8 cellular contexts compared by ENCODE assay signal in the genomic region with DNA sequence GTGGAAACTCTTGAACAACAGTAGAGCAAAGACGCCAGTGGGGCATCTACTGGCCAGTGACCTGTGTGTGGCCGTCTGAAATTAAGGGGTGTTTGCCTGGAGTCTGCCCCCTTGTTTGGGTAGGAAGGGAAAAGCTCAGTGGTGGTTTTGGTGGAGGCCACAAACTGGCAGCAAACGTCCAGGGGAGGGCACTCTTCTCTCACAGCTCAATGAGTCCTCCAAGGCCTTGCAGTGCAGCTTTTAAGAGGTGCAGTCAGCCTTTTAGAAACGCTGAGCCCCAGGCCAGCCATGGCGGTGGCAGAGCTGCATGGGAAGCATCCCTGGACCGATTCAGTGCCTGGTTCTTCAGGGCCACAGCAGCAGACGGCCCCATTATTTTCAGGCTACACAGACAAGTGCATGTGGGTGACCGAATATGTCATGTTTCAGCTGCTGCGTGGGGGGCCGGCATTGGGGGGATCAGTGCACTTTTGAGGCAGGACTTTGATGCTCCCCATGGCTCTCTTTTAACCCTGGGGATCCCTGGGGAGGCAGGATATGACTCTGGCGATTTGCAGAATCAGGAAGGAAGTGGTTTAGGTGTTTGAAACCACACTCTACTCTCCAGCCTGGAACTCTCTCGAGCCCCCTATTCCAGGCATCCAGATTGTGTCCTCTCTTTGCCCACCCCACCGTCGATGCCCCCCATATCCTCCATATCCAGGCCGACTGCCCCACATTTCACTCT.
DNase-seq lines count a peak whose midpoint lies in the region; ATAC-seq and TF ChIP-seq lines count a peak whose summit lies in the region.

No MANE protein-coding gene starts in this region.

- H3K4me1 ChIP-seq in breast epithelium (no peaks in the 10 kb centered on the region), aorta (ENCODE audit: control insufficient read depth in 1 of 2, insufficient read depth in 2 of 2, low read length in 2 of 2) (peaks cover 1 to 3% of the 10 kb centered on the region in 2 donors)
- H3K4me1 ChIP-seq in CD8-positive, alpha-beta memory T cell (ENCODE audit: insufficient read depth, low read length) = no peaks in the 10 kb centered on the region
- no peaks in the 10 kb centered on the region for H3K4me1 ChIP-seq in naive thymus-derived CD4-positive, alpha-beta T cell (ENCODE audit: control insufficient read depth in 2 of 2, insufficient read depth in 2 of 2, low read length in 2 of 2)

- no peak overlapping the region for H3K27ac Mint-ChIP-seq in CD8-positive, alpha-beta memory T cell
- H3K27ac Mint-ChIP-seq in naive thymus-derived CD4-positive, alpha-beta T cell = no peak overlapping the region

- WGBS in aorta, 2 donors = 77 to 78% methylated on average over 15 of the region's 15 CpGs

- intact Hi-C loops in breast epithelium (cut with DNase I; ENCODE audit: low total_unique reads) = no loop called here
- intact Hi-C loops in aorta (cut with DNase I) = no loop called here
- intact Hi-C loops in naive thymus-derived CD4-positive, alpha-beta T cell (cut with micrococcal nuclease) = no loop called here

- no peaks in the 10 kb centered on the region for H3K36me3 Mint-ChIP-seq in CD8-positive, alpha-beta memory T cell
- no peaks in the 10 kb centered on the region for H3K36me3 Mint-ChIP-seq in naive thymus-derived CD4-positive, alpha-beta T cell

- H3K27ac ChIP-seq in breast epithelium (no peak overlapping the region), aorta (ENCODE audit: low read depth in 1 of 2, low read length in 2 of 2) (no peak overlapping the region)
- no peak overlapping the region for H3K27ac ChIP-seq in CD8-positive, alpha-beta memory T cell (ENCODE audit: low read depth, low read length)
- no peak overlapping the region for H3K27ac ChIP-seq in naive thymus-derived CD4-positive, alpha-beta T cell (ENCODE audit: low read depth, low read length)

- H3K4me3 Mint-ChIP-seq in CD8-positive, alpha-beta memory T cell = no peak overlapping the region
- H3K4me3 Mint-ChIP-seq in naive thymus-derived CD4-positive, alpha-beta T cell = no peak overlapping the region

- H3K36me3 ChIP-seq in breast epithelium (no peaks in the 10 kb centered on the region), aorta (ENCODE audit: control insufficient read depth in 1 of 2, insufficient read depth in 2 of 2, low read length in 1 of 2) (no peaks in the 10 kb centered on the region)
- no peaks in the 10 kb centered on the region for H3K36me3 ChIP-seq in CD8-positive, alpha-beta memory T cell (ENCODE audit: insufficient read depth, low read length)
- H3K36me3 ChIP-seq in naive thymus-derived CD4-positive, alpha-beta T cell (ENCODE audit: control insufficient read depth in 2 of 3, insufficient read depth in 3 of 3, low read length in 3 of 3) = no peaks in the 10 kb centered on the region

- H3K4me3 ChIP-seq in breast epithelium (no peak overlapping the region), aorta (ENCODE audit: low read length in 2 of 2) (no peak overlapping the region)
- H3K4me3 ChIP-seq in CD8-positive, alpha-beta memory T cell (ENCODE audit: low read length) = no peak overlapping the region
- H3K4me3 ChIP-seq in naive thymus-derived CD4-positive, alpha-beta T cell (ENCODE audit: low read length) = no peak overlapping the region

- H3K9me3 ChIP-seq in breast epithelium = no peaks in the 10 kb centered on the region
- H3K9me3 ChIP-seq in aorta (ENCODE audit: control insufficient read depth, low read length) = no peaks in the 10 kb centered on the region
- no peaks in the 10 kb centered on the region for H3K9me3 ChIP-seq in CD8-positive, alpha-beta memory T cell (ENCODE audit: low read length)
- no peaks in the 10 kb centered on the region for H3K9me3 ChIP-seq in naive thymus-derived CD4-positive, alpha-beta T cell (ENCODE audit: control insufficient read depth in 2 of 3, low read length in 3 of 3)

- peaks cover 0 to 10% (median 2%) of the 10 kb centered on the region in 5 donors for H3K9me3 Mint-ChIP-seq in CD8-positive, alpha-beta memory T cell
- peaks cover 0 to 7% (median 0%) of the 10 kb centered on the region in 11 donors for H3K9me3 Mint-ChIP-seq in naive thymus-derived CD4-positive, alpha-beta T cell

- no peaks in the 10 kb centered on the region for H3K27me3 ChIP-seq in breast epithelium
- no peaks in the 10 kb centered on the region for H3K27me3 ChIP-seq in aorta (ENCODE audit: control insufficient read depth in 1 of 2, insufficient read depth in 2 of 2, low read length in 1 of 2)
- H3K27me3 ChIP-seq in CD8-positive, alpha-beta memory T cell (ENCODE audit: insufficient read depth, low read length, poor library complexity, severe bottlenecking) = no peaks in the 10 kb centered on the region
- H3K27me3 ChIP-seq in naive thymus-derived CD4-positive, alpha-beta T cell (ENCODE audit: control insufficient read depth in 2 of 2, insufficient read depth in 2 of 2, low read length in 2 of 2) = no peaks in the 10 kb centered on the region

- TF ChIP-seq POLR2A in breast epithelium (IDR thresholded peaks at IDR 0.05) = no peak

- CTCF ChIA-PET in CD8-positive, alpha-beta memory T cell (lab: Charles Lee) = no interaction called here
- CTCF ChIA-PET in naive thymus-derived CD4-positive, alpha-beta T cell (lab: Charles Lee) = interaction anchor here (0.6 kb wide), 1 partner anchor 197 kb away, joined by 3 read pairs; no protein-coding TSS in a partner anchor

- ATAC-seq in aorta (ENCODE audit: low FRiP score) = peak; percentile 48
- no peak for ATAC-seq in naive thymus-derived CD4-positive, alpha-beta T cell

- POLR2A ChIA-PET in CD8-positive, alpha-beta memory T cell (lab: Charles Lee) = no interaction called here
- POLR2A ChIA-PET in naive thymus-derived CD4-positive, alpha-beta T cell (lab: Charles Lee) = no interaction called here

- peaks cover 0 to 4% (median 0%) of the 10 kb centered on the region in 3 donors for H3K4me1 Mint-ChIP-seq in CD8-positive, alpha-beta memory T cell
- peaks cover 0 to 9% (median 4%) of the 10 kb centered on the region in 7 donors for H3K4me1 Mint-ChIP-seq in naive thymus-derived CD4-positive, alpha-beta T cell

- peak in 2 of 3 donors; percentile 46 to 69 for TF ChIP-seq CTCF in breast epithelium (IDR thresholded peaks at IDR 0.05)

- H3K27me3 Mint-ChIP-seq in CD8-positive, alpha-beta memory T cell = peaks cover 8 to 31% of the 10 kb centered on the region in 2 donors
- peaks cover 0 to 43% (median 20%) of the 10 kb centered on the region in 5 donors for H3K27me3 Mint-ChIP-seq in naive thymus-derived CD4-positive, alpha-beta T cell

- DNase-seq in NCI-H2081 (lab: John Stamatoyannopoulos, UW) (peak; percentile 12 to 28), NCI-H2081 treated with DMSO at 0.1 percent for 48 hours (lab: John Stamatoyannopoulos, UW) (no peak), NCI-H2107 treated with DMSO at 0.1 percent for 48 hours (lab: John Stamatoyannopoulos, UW; ENCODE audit: unreplicated experiment) (peak; percentile 72), breast epithelium (ENCODE audit: low spot score in 2 of 2) (peak; percentile 32 to 54), left kidney (ENCODE audit: low read depth, low spot score) (peak; percentile 87), aorta (no peak)
- DNase-seq in CD8-positive, alpha-beta memory T cell = no peak
- no peak for DNase-seq in naive thymus-derived CD4-positive, alpha-beta T cell

Comparison
In these comparisons a context has a peak if more than half of its experiments do, and no peak if none do; other contexts are left out.
1. DNase-seq: peak in NCI-H2081 (2 of 2), NCI-H2107 treated with DMSO at 0.1 percent for 48 hours (single experiment), breast epithelium (2 of 2) and left kidney (single experiment); none in NCI-H2081 treated with DMSO at 0.1 percent for 48 hours (single experiment), aorta (0 of 2), CD8-positive, alpha-beta memory T cell (0 of 5) and naive thymus-derived CD4-positive, alpha-beta T cell (0 of 9).